Comparison of ENCODE assay signal across 1 cellular context in genomic region chr5:159642379-159642778, GRCh38.
TF ChIP-seq lines count a peak whose summit lies in the region.

No MANE protein-coding gene starts in this region.

TF ChIP-seq in HCT116, 20 proteins besides CTCF, POLR2A, EP300 and RAD21:
- TF ChIP-seq POLR2AphosphoS5 (IDR thresholded peaks at IDR 0.05; ENCODE audit: low read depth, low read length) = no peak
- no peak for TF ChIP-seq EGR1 (IDR thresholded peaks at IDR 0.05; ENCODE audit: low read depth)
- TF ChIP-seq ZFX (IDR thresholded peaks at IDR 0.05) = no peak
- no peak for TF ChIP-seq TCF7L2 (IDR thresholded peaks at IDR 0.05; ENCODE audit: borderline replicate concordance, extremely low read depth, insufficient read depth, insufficient read length)
- no peak for TF ChIP-seq YY1 (IDR thresholded peaks at IDR 0.05; ENCODE audit: extremely low read depth, insufficient replicate concordance, low read depth, low read length)
- TF ChIP-seq CEBPB (IDR thresholded peaks at IDR 0.05; ENCODE audit: low read depth) = no peak
- TF ChIP-seq REST (IDR thresholded peaks at IDR 0.05; ENCODE audit: low read depth) = no peak
- TF ChIP-seq ELF1 (IDR thresholded peaks at IDR 0.05; ENCODE audit: borderline replicate concordance, low read depth) = no peak
- TF ChIP-seq ATF3 (IDR thresholded peaks at IDR 0.05) = no peak
- no peak for TF ChIP-seq SRF (IDR thresholded peaks at IDR 0.05; ENCODE audit: low read depth)
- TF ChIP-seq CBX3 (IDR thresholded peaks at IDR 0.05; ENCODE audit: low read depth) = no peak
- no peak for TF ChIP-seq FOSL1 (IDR thresholded peaks at IDR 0.05; ENCODE audit: low read depth)
- TF ChIP-seq EZH2 (IDR thresholded peaks at IDR 0.05) = no peak
- no peak for TF ChIP-seq JUND (IDR thresholded peaks at IDR 0.05)
- no peak for TF ChIP-seq ZBTB33 (IDR thresholded peaks at IDR 0.05; ENCODE audit: extremely low read depth, insufficient replicate concordance, low read length)
- no peak for TF ChIP-seq SP1 (IDR thresholded peaks at IDR 0.05; ENCODE audit: low read depth)
